In genomic region chrX:148268646-148269045, GRCh38 we compare ENCODE assay signal across 20 cellular contexts.
A peak's percentile ranks its signal among the peaks of the same experiment; 100 is the strongest.
DNase-seq lines count a peak whose midpoint lies in the region; ATAC-seq and TF ChIP-seq lines count a peak whose summit lies in the region.
"Had no signal": no experiment of that assay in that cellular context is flagged by ENCODE, and none has a peak within 500 bp of the region (broad histone marks: within the 10 kb centered on the region; RNA-seq: fewer than 3 reads in every experiment).

No MANE protein-coding gene starts in this region.

- peaks cover 29 to 75% (median 58%) of the 10 kb centered on the region in 10 experiments for H3K4me1 ChIP-seq in BLaER1 treated with 17β-estradiol and CSF1 and Interleukin-3, amounts not matched to agents 10 nM and 100 nM
- H3K4me1 ChIP-seq: A549, BE2C had no signal

- TF ChIP-seq CTCF in neural cell (IDR thresholded peaks at IDR 0.05; ENCODE audit: poor library complexity, severe bottlenecking) = no peak

- H4K20me1 ChIP-seq in BLaER1 treated with 17β-estradiol and CSF1 and Interleukin-3, amounts not matched to agents 10 nM and 100 nM = no peaks in the 10 kb centered on the region; a peak in 1 of 22 replicates
- no peaks in the 10 kb centered on the region for H4K20me1 ChIP-seq in neural cell (ENCODE audit: insufficient read depth)

- peak; percentile 51 for DNase-seq in NCI-H1436 (lab: John Stamatoyannopoulos, UW)
- peak; percentile 5 for DNase-seq in NCI-H82 treated with DMSO at 0.1 percent for 48 hours (lab: John Stamatoyannopoulos, UW; ENCODE audit: unreplicated experiment)
- no peak for DNase-seq in hepatic stellate cell (ENCODE audit: low spot score)
- DNase-seq in islet precursor cell = no peak
- DNase-seq: 8988T; ACHN; AML-193; BE2C; CD4-positive, CD25-positive, alpha-beta regulatory T cell; CD8-positive, alpha-beta memory T cell; DMS53; DMS79 treated with DMSO at 0.1 percent for 48 hours; GM23248; H7; HCEC 1CT had no signal

- peak overlapping the region in 6 of 11 experiments; percentile 87 to 99 (median 96); a peak in 12 of 22 replicates for H3K27ac ChIP-seq in BLaER1 treated with 17β-estradiol and CSF1 and Interleukin-3, amounts not matched to agents 10 nM and 100 nM
- H3K27ac ChIP-seq in neural cell (ENCODE audit: low read length) = peak overlapping the region; percentile 76
- H3K27ac ChIP-seq: A549, C4-2B, GM23248 had no signal

- H3K4me3 ChIP-seq in BLaER1 treated with 17β-estradiol and CSF1 and Interleukin-3, amounts not matched to agents 10 nM and 100 nM = no peak overlapping the region
- H3K4me3 ChIP-seq in neural cell (ENCODE audit: low read length) = no peak overlapping the region
- H3K4me3 ChIP-seq: A549, GM23248 had no signal

- H3K36me3 ChIP-seq in BLaER1 treated with 17β-estradiol and CSF1 and Interleukin-3, amounts not matched to agents 10 nM and 100 nM = peaks cover 0 to 23% (median 7%) of the 10 kb centered on the region in 11 experiments; a peak in 8 of 22 replicates
- no peaks in the 10 kb centered on the region for H3K36me3 ChIP-seq in neural cell (ENCODE audit: insufficient read depth, low read length)
- H3K36me3 ChIP-seq: BE2C had no signal

- H2AFZ ChIP-seq in neural cell (ENCODE audit: low read depth, low read length) = no peak overlapping the region
- H2AFZ ChIP-seq: GM23248 had no signal

- H3F3A ChIP-seq in neural cell (ENCODE audit: insufficient read depth, low read length, poor library complexity, severe bottlenecking) = no peaks in the 10 kb centered on the region

- H3K4me2 ChIP-seq in BLaER1 treated with 17β-estradiol and CSF1 and Interleukin-3, amounts not matched to agents 10 nM and 100 nM = peak overlapping the region in 8 of 11 experiments; percentile 69 to 82 (median 78); a peak in 17 of 22 replicates
- H3K4me2 ChIP-seq in neural cell (ENCODE audit: low read length) = peak overlapping the region; percentile 6
- H3K4me2 ChIP-seq: A549 had no signal

- ATAC-seq in GM18868 (IDR thresholded peaks at IDR 0.05; ENCODE audit: unreplicated experiment) = no peak
- ATAC-seq: A549 had no signal

- peak; percentile 19 for TF ChIP-seq RAD21 in neural cell (conservative IDR thresholded peaks at IDR 0.05)

- TF ChIP-seq EP300 in neural cell (conservative IDR thresholded peaks at IDR 0.05; ENCODE audit: poor library complexity, severe bottlenecking) = peak; percentile 85

- H3K27me3 ChIP-seq in BLaER1 treated with 17β-estradiol and CSF1 and Interleukin-3, amounts not matched to agents 10 nM and 100 nM = no peaks in the 10 kb centered on the region
- H3K27me3 ChIP-seq in neural cell (ENCODE audit: insufficient read depth, low read depth, low read length) = no peaks in the 10 kb centered on the region
- H3K27me3 ChIP-seq: BE2C had no signal

- H3K9me3 ChIP-seq in BLaER1 treated with 17β-estradiol and CSF1 and Interleukin-3, amounts not matched to agents 10 nM and 100 nM (replicated peaks in 1 of 11) = peaks cover 23 to 61% (median 54%) of the 10 kb centered on the region in 11 experiments
- H3K9me3 ChIP-seq in neural cell (ENCODE audit: low read length) = no peaks in the 10 kb centered on the region
- H3K9me3 ChIP-seq: A549, BE2C had no signal

- H3K79me2 ChIP-seq in neural cell (replicated peaks; ENCODE audit: insufficient read depth, low read length) = no peaks in the 10 kb centered on the region

- H3K9me2 ChIP-seq in neural cell (ENCODE audit: insufficient read depth, low read length) = no peaks in the 10 kb centered on the region

- peak overlapping the region in 4 of 11 experiments; percentile 80 to 84 (median 82); a peak in 8 of 22 replicates for H3K9ac ChIP-seq in BLaER1 treated with 17β-estradiol and CSF1 and Interleukin-3, amounts not matched to agents 10 nM and 100 nM
- H3K9ac ChIP-seq in neural cell (ENCODE audit: low read length) = no peak overlapping the region
- H3K9ac ChIP-seq: GM23248 had no signal

TF ChIP-seq in neural cell, 6 proteins besides CTCF, POLR2A, EP300 and RAD21:
- TF ChIP-seq MXI1 (conservative IDR thresholded peaks at IDR 0.05; ENCODE audit: poor library complexity, severe bottlenecking) (no peak), SMC3 (conservative IDR thresholded peaks at IDR 0.05; ENCODE audit: poor library complexity) (peak; percentile 22), POLR2AphosphoS5 (IDR thresholded peaks at IDR 0.05) (peak; percentile 73), TAF1 (IDR thresholded peaks at IDR 0.05; ENCODE audit: low read depth) (no peak), EZH2 (IDR thresholded peaks at IDR 0.05; ENCODE audit: borderline replicate concordance, insufficient read depth, low read length, poor library complexity, severe bottlenecking) (no peak), REST (IDR thresholded peaks at IDR 0.05; ENCODE audit: borderline replicate concordance) (peak; percentile 24)

Comparison
In these comparisons a context has a peak if more than half of its experiments do, and no peak if none do; other contexts are left out.
1. DNase-seq: peak in NCI-H1436 (single experiment) and NCI-H82 treated with DMSO at 0.1 percent for 48 hours (single experiment); none in hepatic stellate cell (single experiment) and islet precursor cell (single experiment).